In genomic region chr2:84830758-84831500, GRCh38 we compare ENCODE assay signal across 24 cellular contexts. TPM values are rescaled to one million over a fixed set of nuclear protein-coding genes. Genes with fewer than 3 reads are reported as not detected.
DNase-seq lines count a peak whose midpoint lies in the region; ATAC-seq, FAIRE-seq and TF ChIP-seq lines count a peak whose summit lies in the region.
"Had no signal": no experiment of that assay in that cellular context is flagged by ENCODE, and none has a peak within 500 bp of the region (broad histone marks: within the 10 kb centered on the region; RNA-seq: fewer than 3 reads in every experiment).

No MANE protein-coding gene starts in this region.

- no peaks in the 10 kb centered on the region for H3K79me2 ChIP-seq in GM12878 (ENCODE audit: control insufficient read depth, insufficient read depth, low read length)
- H3K79me2 ChIP-seq: parathyroid adenoma had no signal

- BruUV-seq in GM12878 (replicated peaks; lab: Mats Ljungman, UMichigan): no TSS peak

- POLR2A ChIA-PET in GM12878 (lab: Charles Lee): no interaction called here

- H3K27me3 Mint-ChIP-seq in activated naive CD4-positive, alpha-beta T cell treated with anti-CD3 and anti-CD28 coated beads for 36 hours (ENCODE audit: low read depth): no peaks in the 10 kb centered on the region
- H3K27me3 Mint-ChIP-seq in glutamatergic neuron (ENCODE audit: unreplicated experiment): peaks cover 3% of the 10 kb centered on the region
- H3K27me3 Mint-ChIP-seq: naive B cell had no signal

- H3K27ac Mint-ChIP-seq in activated naive CD4-positive, alpha-beta T cell treated with anti-CD3 and anti-CD28 coated beads for 36 hours: peak overlapping the region; percentile 73
- no peak overlapping the region for H3K27ac Mint-ChIP-seq in glutamatergic neuron (ENCODE audit: unreplicated experiment)

- no peaks in the 10 kb centered on the region; the same call in 1 of the 2 replicates for H4K20me1 ChIP-seq in GM12878 (ENCODE audit: control insufficient read depth, insufficient read depth)

- no peak overlapping the region for H4K91ac ChIP-seq in neuronal stem cell (ENCODE audit: low read depth, low read length, poor library complexity)

- TF ChIP-seq CTCF in GM12878 (IDR thresholded peaks at IDR 0.05 in 2 of 3, conservative IDR thresholded peaks at IDR 0.05 in 1 of 3; ENCODE audit: control insufficient read depth in 2 of 3, extremely low read depth in 1 of 3, insufficient read depth in 1 of 3, low read depth in 3 of 3, low read length in 3 of 3): no peak
- TF ChIP-seq CTCF in glutamatergic neuron (IDR thresholded peaks at IDR 0.05; ENCODE audit: partially characterized antibody, unreplicated experiment): no peak

- H3K9ac ChIP-seq in GM12878 (ENCODE audit: control insufficient read depth, insufficient read depth, low read length) (no peak overlapping the region), neuronal stem cell (ENCODE audit: low read depth, low read length, poor library complexity) (no peak overlapping the region)
- H3K9ac ChIP-seq: parathyroid adenoma had no signal

- in situ Hi-C loops in GM12878 (cut with MboI): no loop called here

- CTCF ChIA-PET in activated naive CD4-positive, alpha-beta T cell treated with anti-CD3 and anti-CD28 coated beads for 36 hours (lab: Charles Lee): no interaction called here
- CTCF ChIA-PET in GM12878 (lab: Yijun Ruan, JAX): no interaction called here

- H3K27ac ChIP-seq in GM12878 (ENCODE audit: control insufficient read depth, insufficient read depth): no peak overlapping the region
- H3K27ac ChIP-seq in neuronal stem cell (replicated peaks; ENCODE audit: low read length): no peak overlapping the region
- H3K27ac ChIP-seq: parathyroid adenoma, sigmoid colon, tibial artery had no signal

- H2AFZ ChIP-seq in GM12878 (ENCODE audit: control insufficient read depth, low read depth, low read length) (no peak overlapping the region), neuronal stem cell (ENCODE audit: low read length) (peak overlapping the region; percentile 32)
- H2AFZ ChIP-seq: parathyroid adenoma had no signal

- SMC1A ChIA-PET in GM12878 (lab: Charles Lee; ENCODE audit: uncharacterized antibody, unreplicated experiment): interaction anchor here (1.0 to 1.7 kb wide), 2 partner anchors 48 to 95 kb away, joined by 3 to 5 read pairs; no protein-coding TSS in a partner anchor

- no peak overlapping the region for H3K4ac ChIP-seq in neuronal stem cell (ENCODE audit: low read length)

- no peak overlapping the region for H3K4me3 Mint-ChIP-seq in activated naive CD4-positive, alpha-beta T cell treated with anti-CD3 and anti-CD28 coated beads for 36 hours
- no peak overlapping the region for H3K4me3 Mint-ChIP-seq in glutamatergic neuron (ENCODE audit: unreplicated experiment)

- H4K8ac ChIP-seq in neuronal stem cell (ENCODE audit: low read depth, low read length): no peak overlapping the region

- TF ChIP-seq POLR2A in GM12878 (IDR thresholded peaks at IDR 0.05; ENCODE audit: low read depth, low read length): no peak

- H3K79me1 ChIP-seq in neuronal stem cell (ENCODE audit: low read depth, low read length): peaks cover 4% of the 10 kb centered on the region

- H3K4me1 Mint-ChIP-seq in activated naive CD4-positive, alpha-beta T cell treated with anti-CD3 and anti-CD28 coated beads for 36 hours (ENCODE audit: low read depth): peaks cover 19% of the 10 kb centered on the region
- no peaks in the 10 kb centered on the region for H3K4me1 Mint-ChIP-seq in glutamatergic neuron (ENCODE audit: low read depth, unreplicated experiment)

- H3K36me3 ChIP-seq in H7 (replicated peaks; ENCODE audit: control insufficient read depth, insufficient read depth, low read length): no peaks in the 10 kb centered on the region
- H3K36me3 ChIP-seq in GM12878 (ENCODE audit: control insufficient read depth in 2 of 2, insufficient read depth in 2 of 2, low read length in 1 of 2): no peaks in the 10 kb centered on the region
- peaks cover 0 to 4% of the 10 kb centered on the region in 2 donors for H3K36me3 ChIP-seq in neuronal stem cell (replicated peaks in 1 of 2; ENCODE audit: control insufficient read depth in 2 of 2, insufficient read depth in 2 of 2, low read length in 2 of 2)
- H3K36me3 ChIP-seq: sigmoid colon, tibial artery had no signal

- no peak for TF ChIP-seq RAD21 in GM12878 (IDR thresholded peaks at IDR 0.05; ENCODE audit: insufficient read depth, low read depth, low read length)

- no peak overlapping the region for H3K4me2 ChIP-seq in GM12878 (ENCODE audit: control insufficient read depth, insufficient read depth)
- H3K4me2 ChIP-seq in neuronal stem cell (ENCODE audit: insufficient read depth, low read length, poor library complexity, severe bottlenecking): no peak overlapping the region

- H3K4me1 ChIP-seq in GM12878 (ENCODE audit: control insufficient read depth, insufficient read depth, low read length) (peaks cover 6% of the 10 kb centered on the region), neuronal stem cell (ENCODE audit: control insufficient read depth in 2 of 2, insufficient read depth in 1 of 2, low read depth in 1 of 2, low read length in 2 of 2) (peaks cover 1 to 13% of the 10 kb centered on the region in 2 donors)
- H3K4me1 ChIP-seq: parathyroid adenoma, sigmoid colon, tibial artery had no signal

- peaks cover 26% of the 10 kb centered on the region for H3K36me3 Mint-ChIP-seq in activated naive CD4-positive, alpha-beta T cell treated with anti-CD3 and anti-CD28 coated beads for 36 hours (ENCODE audit: low read depth)
- H3K36me3 Mint-ChIP-seq in glutamatergic neuron (ENCODE audit: unreplicated experiment): peaks cover 4% of the 10 kb centered on the region

- H3K27me3 ChIP-seq in H7 (ENCODE audit: control insufficient read depth, insufficient read depth, low read length) (no peaks in the 10 kb centered on the region), GM12878 (replicated peaks in 1 of 2; ENCODE audit: control insufficient read depth in 2 of 2, insufficient read depth in 2 of 2, low read length in 1 of 2) (peaks cover 0 to 8% of the 10 kb centered on the region in 2 experiments; a peak in 2 of 4 replicates), neuronal stem cell (ENCODE audit: control insufficient read depth in 3 of 3, insufficient read depth in 3 of 3, low read depth in 1 of 3, low read length in 3 of 3) (peaks cover 0 to 4% (median 0%) of the 10 kb centered on the region in 3 experiments)
- H3K27me3 ChIP-seq: sigmoid colon, tibial artery had no signal

- no peak for TF ChIP-seq EP300 in GM12878 (IDR thresholded peaks at IDR 0.05; ENCODE audit: borderline replicate concordance in 1 of 2, control insufficient read depth in 1 of 2, low read depth in 2 of 2, low read length in 2 of 2)

- FAIRE-seq in GM12878 (lab: Jason Lieb, UNC): no peak
- FAIRE-seq: astrocyte, endometrium, GM12892 had no signal

- RAD21 ChIA-PET in GM12878 (lab: Charles Lee; ENCODE audit: unreplicated experiment): interaction anchor here (3.5 kb wide), 1 partner anchor 95 kb away, joined by 12 read pairs; no protein-coding TSS in a partner anchor

- H2AK5ac ChIP-seq in neuronal stem cell (ENCODE audit: low read depth, low read length): peak overlapping the region; percentile 19

- H3K9me3 ChIP-seq in GM12878 (replicated peaks; ENCODE audit: control insufficient read depth, insufficient read depth, low read length) (no peaks in the 10 kb centered on the region; the same call in 1 of the 3 replicates), neuronal stem cell (replicated peaks in 1 of 2; ENCODE audit: control insufficient read depth in 2 of 2, insufficient read depth in 1 of 2, low read depth in 1 of 2, low read length in 2 of 2) (peaks cover 0 to 5% of the 10 kb centered on the region in 2 donors)

- H3K18ac ChIP-seq in neuronal stem cell (ENCODE audit: low read length): no peak overlapping the region

- intact Hi-C loops in activated naive CD4-positive, alpha-beta T cell treated with anti-CD3 and anti-CD28 coated beads for 36 hours (cut with micrococcal nuclease): no loop called here
- intact Hi-C loops in GM12878 (cut with micrococcal nuclease; ENCODE audit: unreplicated experiment): no loop called here

- H2BK120ac ChIP-seq in neuronal stem cell (ENCODE audit: low read depth, low read length): no peak overlapping the region

- H3K9me3 Mint-ChIP-seq in activated naive CD4-positive, alpha-beta T cell treated with anti-CD3 and anti-CD28 coated beads for 36 hours: peaks cover 4% of the 10 kb centered on the region
- H3K9me3 Mint-ChIP-seq in glutamatergic neuron (ENCODE audit: unreplicated experiment): peaks cover 2% of the 10 kb centered on the region

- H2BK5ac ChIP-seq in neuronal stem cell (ENCODE audit: low read length): peak overlapping the region; percentile 70

- ATAC-seq in GM12878: peak; percentile 43
- no peak for ATAC-seq in HG02840 (IDR thresholded peaks at IDR 0.05; ENCODE audit: low FRiP score, unreplicated experiment)
- ATAC-seq: left colon had no signal

- no peak overlapping the region for H2BK15ac ChIP-seq in neuronal stem cell (ENCODE audit: low read length)

- no peak overlapping the region for H3K23ac ChIP-seq in neuronal stem cell (ENCODE audit: low read depth, low read length, poor library complexity)

- WGBS in GM12878 (ENCODE audit: insufficient coverage, insufficient replicate concordance, low lambda C conversion rate, missing lambda C conversion rate): 45% methylated on average over 10 of the region's 10 CpGs
- no CpG with 5 or more reads among the region's 10 CpGs for WGBS in neuronal stem cell (ENCODE audit: extremely low coverage in 2 of 2, insufficient read length in 2 of 2, insufficient replicate concordance in 1 of 2), 2 donors

- no peak for DNase-seq in activated naive CD4-positive, alpha-beta T cell treated with anti-CD3 and anti-CD28 coated beads for 36 hours
- no peak for DNase-seq in activated naive CD4-positive, alpha-beta T cell treated with Interleukin-2 at 50 U/mL for 16 hours
- DNase-seq in H7: peak; percentile 54
- DNase-seq in GM12878 (ENCODE audit: low read depth, low spot score): no peak
- DNase-seq in neuronal stem cell (ENCODE audit: low spot score): no peak
- no peak for DNase-seq in glutamatergic neuron
- DNase-seq in effector CD4-positive, alpha-beta T cell: no peak
- DNase-seq: activated effector memory CD4-positive, alpha-beta T cell treated with anti-CD3 and anti-CD28 coated beads, Interleukin-2, amount 50 U/mL, for 16 hours; COR-L47; DMS79 treated with DMSO at 0.1 percent for 48 hours; mesenchymal stem cell; naive B cell; NCI-H2029; NCI-H226; NCI-H774; SW 1271 had no signal

- H3K14ac ChIP-seq in neuronal stem cell (ENCODE audit: low read length): no peak overlapping the region

- H3K4me3 ChIP-seq in H7 (ENCODE audit: insufficient read depth, low read depth, low read length) (no peak overlapping the region), GM12878 (no peak overlapping the region), neuronal stem cell (ENCODE audit: low read length in 2 of 2) (no peak overlapping the region)
- H3K4me3 ChIP-seq: sigmoid colon, tibial artery had no signal

- no peak overlapping the region for H2BK12ac ChIP-seq in neuronal stem cell (ENCODE audit: low read length)

RNA-seq across cellular contexts. Expression of gene TRABD2A, which starts 50.0 kb away (rescaled TPM):
- 10 to 100 TPM; 40.4 to 41.7 TPM for total RNA-seq in activated naive CD4-positive, alpha-beta T cell treated with anti-CD3 and anti-CD28 coated beads for 36 hours
- total RNA-seq in H7 (2014; rRNA removed; shearing (Covaris generic)): 4.2 and 7.6 TPM in 2 replicates
- total RNA-seq in GM12878 (2013; cell fraction: nucleolus; rRNA removed): 17.5 and 20.8 TPM in 2 replicates
- total RNA-seq in GM12878 (2014; rRNA removed): 7.6 and 9.8 TPM in 2 replicates
- 4.7 and 5.1 TPM in 2 replicates for total RNA-seq in GM12878 (2014; rRNA removed; fragmentation: Illumina TruSeq; extraction: Trizol)
- total RNA-seq in GM12878 (2021): 5.0 and 5.7 TPM in 2 replicates
- 0.21 TPM for polyA plus RNA-seq in GM12878 (2011; ENCODE audit: low read depth)
- polyA plus RNA-seq in GM12878 (2011; rRNA removed): 1.9 and 2.0 TPM in 2 replicates
- polyA plus RNA-seq in GM12878 (2011; cell fraction: cytosol; rRNA removed): 1.8 and 2.0 TPM in 2 replicates
- polyA plus RNA-seq in GM12878 (2011; cell fraction: nucleus; rRNA removed): 3.2 and 3.3 TPM in 2 replicates
- polyA plus RNA-seq in GM12878 (2012): 0.39 and 0.49 TPM in 2 replicates
- polyA plus RNA-seq in GM12878 (2014; fragmentation: Illumina TruSeq; extraction: Trizol): 5.2 and 5.3 TPM in 2 replicates
- polyA plus RNA-seq in GM12878 (2014; fragmentation: Nextera tagmentation; extraction: Ambion mirVana): 1 to 10 TPM; 1.4 to 2.3 TPM
- polyA plus RNA-seq in GM12878 (2014; rRNA removed): 6.1 and 6.6 TPM in 2 replicates
- polyA plus RNA-seq in GM12878 (2016; fragmentation: Nextera tagmentation; extraction: Ambion mirVana): 1 to 10 TPM; 3.0 to 3.1 TPM
- 3.1 TPM in 2 replicates for polyA minus RNA-seq in GM12878 (2011; rRNA and poly(A)+ RNA removed)
- polyA minus RNA-seq in GM12878 (2011; cell fraction: cytosol; rRNA and poly(A)+ RNA removed): 1.4 TPM in 1 of 2 replicates, not detected in the other
- polyA minus RNA-seq in GM12878 (2011; cell fraction: nucleus; rRNA and poly(A)+ RNA removed): 3.4 and 3.9 TPM in 2 replicates
- 11.7 TPM for polyA plus RNA-seq in neuronal stem cell (2013, experiment 1 of 2)
- 11.8 TPM for polyA plus RNA-seq in neuronal stem cell (2013, experiment 2 of 2)
- not detected for total RNA-seq in glutamatergic neuron (ENCODE audit: unreplicated experiment)
